ENCODE assay signal across 12 cellular contexts in the genomic region with DNA sequence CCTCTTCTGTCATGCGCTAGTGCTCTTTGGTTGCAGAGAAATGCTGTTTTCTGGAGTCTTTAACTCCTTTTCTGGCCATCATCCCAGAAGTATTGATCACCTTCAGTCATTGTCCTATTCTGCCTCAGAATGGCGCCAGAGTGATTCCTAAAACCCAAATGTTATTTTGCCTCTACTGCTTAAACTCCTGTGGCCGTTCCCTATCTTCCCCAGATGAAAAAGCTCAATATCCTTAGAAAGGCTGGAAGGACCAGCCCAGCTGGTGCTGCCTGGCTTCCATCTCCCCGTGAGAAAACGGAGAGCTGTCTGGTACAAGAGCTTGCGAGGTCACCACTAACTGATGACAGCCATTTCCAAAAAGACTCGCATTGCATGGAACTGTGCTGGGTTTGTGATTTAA.
DNase-seq lines count a peak whose midpoint lies in the region; ATAC-seq, FAIRE-seq and TF ChIP-seq lines count a peak whose summit lies in the region.
"Had no signal": no experiment of that assay in that cellular context is flagged by ENCODE, and none has a peak within 500 bp of the region (broad histone marks: within the 10 kb centered on the region; RNA-seq: fewer than 3 reads in every experiment).

No MANE protein-coding gene starts in this region.

- peak overlapping the region; percentile 75 for H3K4me2 ChIP-seq in OCI-LY3 (ENCODE audit: low read length)

- no peaks in the 10 kb centered on the region for H3K79me2 ChIP-seq in OCI-LY3 (ENCODE audit: low read length)

- POLR2A ChIA-PET in GM10248 (lab: Yijun Ruan, JAX) = no interaction called here

- H3K27ac ChIP-seq in OCI-LY3 (ENCODE audit: low read length) = no peak overlapping the region
- H3K27ac ChIP-seq: dorsolateral prefrontal cortex, HL-60, SJSA1 had no signal

- DNase-seq in GM10248 (ENCODE audit: extremely low spot score) (no peak), KG1 (lab: John Stamatoyannopoulos, UW) (no peak), urothelium cell line (ENCODE audit: low spot score) (no peak)
- DNase-seq: dorsolateral prefrontal cortex had no signal

- H3K9me3 ChIP-seq in OCI-LY3 (ENCODE audit: insufficient read depth, low read length) = no peaks in the 10 kb centered on the region
- H3K9me3 ChIP-seq: BLaER1 treated with 17β-estradiol and CSF1 and Interleukin-3, amounts not matched to agents 10 nM and 100 nM; SJSA1 had no signal

- H2AFZ ChIP-seq in OCI-LY3 (ENCODE audit: low read depth, low read length) = no peak overlapping the region

- peak overlapping the region; percentile 47 for H3K4me3 ChIP-seq in OCI-LY3 (ENCODE audit: low read length)
- H3K4me3 ChIP-seq: BLaER1 treated with 17β-estradiol and CSF1 and Interleukin-3, amounts not matched to agents 10 nM and 100 nM; dorsolateral prefrontal cortex; SJSA1 had no signal

- TF ChIP-seq CTCF in OCI-LY3 (IDR thresholded peaks at IDR 0.05; ENCODE audit: low read depth, low read length) (peak; percentile 18; the same call in 1 of the 2 replicates), GM10248 (IDR thresholded peaks at IDR 0.05; ENCODE audit: control extremely low read depth, extremely low read depth, low read depth, missing control alignments) (no peak)

- no peak overlapping the region for H3K9ac ChIP-seq in OCI-LY3 (ENCODE audit: low read length)
- H3K9ac ChIP-seq: BLaER1 treated with 17β-estradiol and CSF1 and Interleukin-3, amounts not matched to agents 10 nM and 100 nM had no signal

- 0 out of 2 replicates have a peak, but pooled peaks cover 3% of the 10 kb centered on the region for H4K20me1 ChIP-seq in OCI-LY3 (ENCODE audit: insufficient read depth, low read length)
- H4K20me1 ChIP-seq: BLaER1 treated with 17β-estradiol and CSF1 and Interleukin-3, amounts not matched to agents 10 nM and 100 nM had no signal

- ATAC-seq in GM18502 (IDR thresholded peaks at IDR 0.05; ENCODE audit: poor library complexity, unreplicated experiment) (peak; percentile 36), GM21381 (IDR thresholded peaks at IDR 0.05; ENCODE audit: unreplicated experiment) (peak; percentile 14), HG02973 (IDR thresholded peaks at IDR 0.05; ENCODE audit: unreplicated experiment) (peak; percentile 17), SK-N-SH treated with all-trans-retinoic acid at 6 μM for 48 hours (no peak)

- FAIRE-seq in urothelium cell line (lab: Jason Lieb, UNC) = no peak

- no peaks in the 10 kb centered on the region for H3K36me3 ChIP-seq in OCI-LY3 (replicated peaks; ENCODE audit: low read depth, low read length)
- H3K36me3 ChIP-seq: BLaER1 treated with 17β-estradiol and CSF1 and Interleukin-3, amounts not matched to agents 10 nM and 100 nM; SJSA1 had no signal

- H3K27me3 ChIP-seq in OCI-LY3 (ENCODE audit: low read depth, low read length) = peaks cover 49% of the 10 kb centered on the region
- H3K27me3 ChIP-seq: BLaER1 treated with 17β-estradiol and CSF1 and Interleukin-3, amounts not matched to agents 10 nM and 100 nM; SJSA1 had no signal

- peaks cover 40% of the 10 kb centered on the region for H3K4me1 ChIP-seq in OCI-LY3 (ENCODE audit: low read length)
- H3K4me1 ChIP-seq: SJSA1 had no signal

- CTCF ChIA-PET in GM10248 (lab: Yijun Ruan, JAX) = interaction anchor here (0.9 to 1.4 kb wide), 3 partner anchors 102 to 248 kb away, joined by 3 read pairs; no protein-coding TSS in a partner anchor

TF ChIP-seq in SK-N-SH treated with all-trans-retinoic acid at 6 μM for 48 hours, 23 proteins besides CTCF, POLR2A, EP300 and RAD21:
- no peak for TF ChIP-seq ZNF565 (CRISPR knock-in tag; conservative IDR thresholded peaks at IDR 0.05; ENCODE audit: low read depth)
- TF ChIP-seq TOX (CRISPR knock-in tag; IDR thresholded peaks at IDR 0.05; ENCODE audit: borderline replicate concordance) = no peak
- no peak for TF ChIP-seq ZNF8 (CRISPR knock-in tag; IDR thresholded peaks at IDR 0.05)
- no peak for TF ChIP-seq ARNTL (CRISPR knock-in tag; IDR thresholded peaks at IDR 0.05; ENCODE audit: borderline replicate concordance, low read depth)
- no peak for TF ChIP-seq ZFP3 (CRISPR knock-in tag; IDR thresholded peaks at IDR 0.05)
- no peak for TF ChIP-seq ZC3H10 (CRISPR knock-in tag; IDR thresholded peaks at IDR 0.05)
- TF ChIP-seq ESRRG (CRISPR knock-in tag; IDR thresholded peaks at IDR 0.05) = no peak
- no peak for TF ChIP-seq GLIS3 (CRISPR knock-in tag; IDR thresholded peaks at IDR 0.05)
- no peak for TF ChIP-seq CSDC2 (CRISPR knock-in tag; IDR thresholded peaks at IDR 0.05)
- TF ChIP-seq, protein P1, sequence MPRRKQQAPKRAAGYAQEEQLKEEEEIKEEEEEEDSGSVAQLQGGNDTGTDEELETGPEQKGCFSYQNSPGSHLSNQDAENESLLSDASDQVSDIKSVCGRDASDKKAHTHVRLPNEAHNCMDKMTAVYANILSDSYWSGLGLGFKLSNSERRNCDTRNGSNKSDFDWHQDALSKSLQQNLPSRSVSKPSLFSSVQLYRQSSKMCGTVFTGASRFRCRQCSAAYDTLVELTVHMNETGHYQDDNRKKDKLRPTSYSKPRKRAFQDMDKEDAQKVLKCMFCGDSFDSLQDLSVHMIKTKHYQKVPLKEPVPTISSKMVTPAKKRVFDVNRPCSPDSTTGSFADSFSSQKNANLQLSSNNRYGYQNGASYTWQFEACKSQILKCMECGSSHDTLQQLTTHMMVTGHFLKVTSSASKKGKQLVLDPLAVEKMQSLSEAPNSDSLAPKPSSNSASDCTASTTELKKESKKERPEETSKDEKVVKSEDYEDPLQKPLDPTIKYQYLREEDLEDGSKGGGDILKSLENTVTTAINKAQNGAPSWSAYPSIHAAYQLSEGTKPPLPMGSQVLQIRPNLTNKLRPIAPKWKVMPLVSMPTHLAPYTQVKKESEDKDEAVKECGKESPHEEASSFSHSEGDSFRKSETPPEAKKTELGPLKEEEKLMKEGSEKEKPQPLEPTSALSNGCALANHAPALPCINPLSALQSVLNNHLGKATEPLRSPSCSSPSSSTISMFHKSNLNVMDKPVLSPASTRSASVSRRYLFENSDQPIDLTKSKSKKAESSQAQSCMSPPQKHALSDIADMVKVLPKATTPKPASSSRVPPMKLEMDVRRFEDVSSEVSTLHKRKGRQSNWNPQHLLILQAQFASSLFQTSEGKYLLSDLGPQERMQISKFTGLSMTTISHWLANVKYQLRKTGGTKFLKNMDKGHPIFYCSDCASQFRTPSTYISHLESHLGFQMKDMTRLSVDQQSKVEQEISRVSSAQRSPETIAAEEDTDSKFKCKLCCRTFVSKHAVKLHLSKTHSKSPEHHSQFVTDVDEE (CRISPR knock-in tag; IDR thresholded peaks at IDR 0.05) = no peak
- TF ChIP-seq, protein P2, sequence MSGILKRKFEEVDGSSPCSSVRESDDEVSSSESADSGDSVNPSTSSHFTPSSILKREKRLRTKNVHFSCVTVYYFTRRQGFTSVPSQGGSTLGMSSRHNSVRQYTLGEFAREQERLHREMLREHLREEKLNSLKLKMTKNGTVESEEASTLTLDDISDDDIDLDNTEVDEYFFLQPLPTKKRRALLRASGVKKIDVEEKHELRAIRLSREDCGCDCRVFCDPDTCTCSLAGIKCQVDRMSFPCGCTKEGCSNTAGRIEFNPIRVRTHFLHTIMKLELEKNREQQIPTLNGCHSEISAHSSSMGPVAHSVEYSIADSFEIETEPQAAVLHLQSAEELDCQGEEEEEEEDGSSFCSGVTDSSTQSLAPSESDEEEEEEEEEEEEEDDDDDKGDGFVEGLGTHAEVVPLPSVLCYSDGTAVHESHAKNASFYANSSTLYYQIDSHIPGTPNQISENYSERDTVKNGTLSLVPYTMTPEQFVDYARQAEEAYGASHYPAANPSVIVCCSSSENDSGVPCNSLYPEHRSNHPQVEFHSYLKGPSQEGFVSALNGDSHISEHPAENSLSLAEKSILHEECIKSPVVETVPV (CRISPR knock-in tag; IDR thresholded peaks at IDR 0.05) = no peak
- no peak for TF ChIP-seq OSR1 (CRISPR knock-in tag; IDR thresholded peaks at IDR 0.05)
- TF ChIP-seq ZFP30 (CRISPR knock-in tag; IDR thresholded peaks at IDR 0.05) = no peak
- no peak for TF ChIP-seq ISL1 (CRISPR knock-in tag; IDR thresholded peaks at IDR 0.05)
- TF ChIP-seq, protein P3, sequence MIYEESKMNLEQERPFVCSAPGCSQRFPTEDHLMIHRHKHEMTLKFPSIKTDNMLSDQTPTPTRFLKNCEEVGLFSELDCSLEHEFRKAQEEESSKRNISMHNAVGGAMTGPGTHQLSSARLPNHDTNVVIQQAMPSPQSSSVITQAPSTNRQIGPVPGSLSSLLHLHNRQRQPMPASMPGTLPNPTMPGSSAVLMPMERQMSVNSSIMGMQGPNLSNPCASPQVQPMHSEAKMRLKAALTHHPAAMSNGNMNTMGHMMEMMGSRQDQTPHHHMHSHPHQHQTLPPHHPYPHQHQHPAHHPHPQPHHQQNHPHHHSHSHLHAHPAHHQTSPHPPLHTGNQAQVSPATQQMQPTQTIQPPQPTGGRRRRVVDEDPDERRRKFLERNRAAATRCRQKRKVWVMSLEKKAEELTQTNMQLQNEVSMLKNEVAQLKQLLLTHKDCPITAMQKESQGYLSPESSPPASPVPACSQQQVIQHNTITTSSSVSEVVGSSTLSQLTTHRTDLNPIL (CRISPR knock-in tag; IDR thresholded peaks at IDR 0.05; ENCODE audit: low read depth) = no peak
- no peak for TF ChIP-seq RARB (CRISPR knock-in tag; IDR thresholded peaks at IDR 0.05)
- TF ChIP-seq SNAI2 (CRISPR knock-in tag; IDR thresholded peaks at IDR 0.05) = no peak
- no peak for TF ChIP-seq PPARA (CRISPR knock-in tag; IDR thresholded peaks at IDR 0.05; ENCODE audit: borderline replicate concordance)
- no peak for TF ChIP-seq BACH2 (CRISPR knock-in tag; IDR thresholded peaks at IDR 0.05; ENCODE audit: borderline replicate concordance)
